ENCODE assay signal across 16 cellular contexts in genomic region chr9:115109486-115109885, GRCh38. TPM values are rescaled to one million over a fixed set of nuclear protein-coding genes. Genes with fewer than 3 reads are reported as not detected.
DNase-seq lines count a peak whose midpoint lies in the region; ATAC-seq and TF ChIP-seq lines count a peak whose summit lies in the region.
"Had no signal": no experiment of that assay in that cellular context is flagged by ENCODE, and none has a peak within 500 bp of the region (broad histone marks: within the 10 kb centered on the region; RNA-seq: fewer than 3 reads in every experiment).

No MANE protein-coding gene starts in this region.

- TF ChIP-seq CTCF in RWPE2 (IDR thresholded peaks at IDR 0.05; ENCODE audit: poor library complexity, severe bottlenecking) (no peak), fibroblast of lung (conservative IDR thresholded peaks at IDR 0.05 in 1 of 2, IDR thresholded peaks at IDR 0.05 in 1 of 2; ENCODE audit: low read depth in 1 of 2, low read length in 2 of 2) (no peak), osteocyte (IDR thresholded peaks at IDR 0.05) (no peak), testis (IDR thresholded peaks at IDR 0.05) (no peak), WTC11 (IDR thresholded peaks at IDR 0.05) (no peak)

- H4K20me1 ChIP-seq in fibroblast of lung (ENCODE audit: control insufficient read depth, extremely low read depth, insufficient read depth, low read length) = no peaks in the 10 kb centered on the region

- H3K4me1 ChIP-seq in RWPE2 (ENCODE audit: insufficient read depth, poor library complexity, severe bottlenecking) (peaks cover 38% of the 10 kb centered on the region), fibroblast of lung (ENCODE audit: control insufficient read depth, extremely low read depth, insufficient read depth, low read length) (peaks cover 16% of the 10 kb centered on the region), testis (no peaks in the 10 kb centered on the region)

- no peak overlapping the region for H2AFZ ChIP-seq in fibroblast of lung (ENCODE audit: low read length)

- WGBS in testis, 2 donors = 68 to 78% methylated on average over 1 of the region's 1 CpG

- H3K9me3 Mint-ChIP-seq in osteocyte (ENCODE audit: unreplicated experiment) (no peaks in the 10 kb centered on the region), WTC11 (peaks cover 11% of the 10 kb centered on the region)
- H3K9me3 Mint-ChIP-seq: naive thymus-derived CD8-positive, alpha-beta T cell had no signal

- intact Hi-C loops in testis (cut with DNase I; ENCODE audit: low total_unique reads) = no loop called here

- peak overlapping the region; percentile 94 for H3K27ac ChIP-seq in RWPE2 (ENCODE audit: poor library complexity, severe bottlenecking)
- no peak overlapping the region for H3K27ac ChIP-seq in fibroblast of lung (ENCODE audit: insufficient read depth, low read length)
- H3K27ac ChIP-seq in testis = no peak overlapping the region
- H3K27ac ChIP-seq: right lobe of liver had no signal

- POLR2A ChIA-PET in WTC11 (lab: Charles Lee) = interaction anchor here (0.5 kb wide), 1 partner anchor 16 kb away, joined by 4 read pairs; no protein-coding TSS in a partner anchor

- H3K36me3 Mint-ChIP-seq in osteocyte (ENCODE audit: unreplicated experiment) (no peaks in the 10 kb centered on the region), WTC11 (no peaks in the 10 kb centered on the region)
- H3K36me3 Mint-ChIP-seq: CD4-positive, CD25-positive, alpha-beta regulatory T cell; naive thymus-derived CD8-positive, alpha-beta T cell had no signal

- H3K27me3 Mint-ChIP-seq in osteocyte (ENCODE audit: unreplicated experiment) (no peaks in the 10 kb centered on the region), WTC11 (ENCODE audit: low read depth) (peaks cover 18% of the 10 kb centered on the region)

- H3K9me3 ChIP-seq in RWPE2 (ENCODE audit: severe bottlenecking) (no peaks in the 10 kb centered on the region), fibroblast of lung (ENCODE audit: control insufficient read depth, insufficient read depth, low read depth, low read length) (no peaks in the 10 kb centered on the region), testis (no peaks in the 10 kb centered on the region)
- H3K9me3 ChIP-seq: right lobe of liver had no signal

- no peak for TF ChIP-seq POLR2A in testis (IDR thresholded peaks at IDR 0.05)

- no peaks in the 10 kb centered on the region for H3K27me3 ChIP-seq in RWPE2 (ENCODE audit: insufficient read depth, poor library complexity, severe bottlenecking)
- H3K27me3 ChIP-seq in fibroblast of lung (ENCODE audit: control insufficient read depth, insufficient read depth, low read length) = no peaks in the 10 kb centered on the region
- no peaks in the 10 kb centered on the region for H3K27me3 ChIP-seq in testis
- H3K27me3 ChIP-seq: right lobe of liver had no signal

- no peak overlapping the region for H3K9ac ChIP-seq in fibroblast of lung (ENCODE audit: insufficient read depth, low read length)

- ATAC-seq in RWPE2 (ENCODE audit: low read depth) = no peak
- no peak for ATAC-seq in WTC11
- ATAC-seq: naive thymus-derived CD8-positive, alpha-beta T cell; right lobe of liver had no signal

- H3K4me3 ChIP-seq in RWPE2 (ENCODE audit: severe bottlenecking) = no peak overlapping the region
- H3K4me3 ChIP-seq in fibroblast of lung (replicated peaks in 1 of 4; ENCODE audit: control extremely low read depth in 1 of 4, insufficient read depth in 1 of 4, low read depth in 3 of 4, low read length in 4 of 4) = no peak overlapping the region
- H3K4me3 ChIP-seq in testis = no peak overlapping the region
- H3K4me3 ChIP-seq: right lobe of liver had no signal

- H3K4me3 Mint-ChIP-seq in osteocyte (ENCODE audit: unreplicated experiment) (no peak overlapping the region), WTC11 (no peak overlapping the region)
- H3K4me3 Mint-ChIP-seq: CD4-positive, CD25-positive, alpha-beta regulatory T cell; naive thymus-derived CD8-positive, alpha-beta T cell had no signal

- peaks cover 53% of the 10 kb centered on the region for H3K4me1 Mint-ChIP-seq in osteocyte (ENCODE audit: unreplicated experiment)
- H3K4me1 Mint-ChIP-seq in WTC11 = peaks cover 13% of the 10 kb centered on the region
- H3K4me1 Mint-ChIP-seq: CD4-positive, CD25-positive, alpha-beta regulatory T cell had no signal

- H3K36me3 ChIP-seq in RWPE2 (ENCODE audit: low read depth) (no peaks in the 10 kb centered on the region; the same call in 1 of the 2 replicates), fibroblast of lung (ENCODE audit: control insufficient read depth, insufficient read depth, low read length) (peaks cover 5% of the 10 kb centered on the region), testis (ENCODE audit: low read depth, missing control alignments) (no peaks in the 10 kb centered on the region)
- H3K36me3 ChIP-seq: right lobe of liver had no signal

- H3K79me2 ChIP-seq in fibroblast of lung (ENCODE audit: control insufficient read depth, insufficient read depth, low read length) = peaks cover 66% of the 10 kb centered on the region

- DNase-seq in ELR (ENCODE audit: low read depth) (peak; percentile 79), RWPE2 (ENCODE audit: low spot score) (no peak), fibroblast of lung (ENCODE audit: low read depth in 2 of 2) (peak; percentile 51 to 83), osteocyte (ENCODE audit: extremely low spot score, unreplicated experiment) (no peak), testis (no peak), GOT3 (lab: John Stamatoyannopoulos, UW) (no peak), WTC11 (ENCODE audit: low spot score) (no peak)
- no peak for DNase-seq in effector CD4-positive, alpha-beta T cell
- DNase-seq: activated naive CD4-positive, alpha-beta T cell treated with anti-CD3 and anti-CD28 coated beads, Interleukin-2, amount 50 U/mL, for 16 hours; CD4-positive, CD25-positive, alpha-beta regulatory T cell; cerebellar nuclear complex; naive thymus-derived CD8-positive, alpha-beta T cell; NCI-H146; NCI-H69; right lobe of liver; Right ventricle myocardium superior had no signal

- no peak overlapping the region for H3K4me2 ChIP-seq in fibroblast of lung (ENCODE audit: extremely low read depth, insufficient read depth, low read length)

- CTCF ChIA-PET in WTC11 (lab: Charles Lee) = no interaction called here

- H3K27ac Mint-ChIP-seq in osteocyte (ENCODE audit: unreplicated experiment) = peak overlapping the region; percentile 12
- no peak overlapping the region for H3K27ac Mint-ChIP-seq in WTC11
- H3K27ac Mint-ChIP-seq: CD4-positive, CD25-positive, alpha-beta regulatory T cell; naive thymus-derived CD8-positive, alpha-beta T cell had no signal

TF ChIP-seq in WTC11, 78 proteins besides CTCF, POLR2A, EP300 and RAD21:
- TF ChIP-seq ZNF512 (CRISPR knock-in tag; IDR thresholded peaks at IDR 0.05; ENCODE audit: borderline replicate concordance) = no peak
- TF ChIP-seq JAZF1 (CRISPR knock-in tag; IDR thresholded peaks at IDR 0.05) = no peak
- TF ChIP-seq ZNF416 (CRISPR knock-in tag; IDR thresholded peaks at IDR 0.05) = no peak
- no peak for TF ChIP-seq ZNF138 (CRISPR knock-in tag; conservative IDR thresholded peaks at IDR 0.05)
- no peak for TF ChIP-seq ELF4 (CRISPR knock-in tag; IDR thresholded peaks at IDR 0.05; ENCODE audit: low read depth)
- no peak for TF ChIP-seq USF1 (CRISPR knock-in tag; IDR thresholded peaks at IDR 0.05)
- no peak for TF ChIP-seq ATF1 (CRISPR knock-in tag; IDR thresholded peaks at IDR 0.05)
- TF ChIP-seq NFE2L1 (CRISPR knock-in tag; IDR thresholded peaks at IDR 0.05) = no peak

RNA-seq across cellular contexts. Expression of gene TNC, which starts 8.5 kb away (rescaled TPM):
- total RNA-seq in fibroblast of lung (457 and 560 TPM in 2 replicates), osteocyte (75.1 and 81.8 TPM in 2 replicates), testis (1 to 10 TPM; 3.3 to 3.5 TPM), WTC11 (2021) (3.3 to 4.5 TPM (median 3.6 TPM) in 3 replicates)
- polyA plus RNA-seq in fibroblast of lung (227 and 340 TPM in 2 replicates), testis (ENCODE audit: insufficient read depth, low read depth, low replicate concordance) (44.0 TPM)
- 211 and 288 TPM in 2 replicates for polyA plus RNA-seq in fibroblast of lung (2012)
- 619 and 991 TPM in 2 replicates for polyA minus RNA-seq in fibroblast of lung (ENCODE audit: low replicate concordance)
- total RNA-seq: CD4-positive, CD25-positive, alpha-beta regulatory T cell; naive thymus-derived CD8-positive, alpha-beta T cell had no signal
- polyA plus RNA-seq: CD4-positive, CD25-positive, alpha-beta regulatory T cell; naive thymus-derived CD8-positive, alpha-beta T cell had no signal

Comparison
In these comparisons a context has a peak if more than half of its experiments do, and no peak if none do; other contexts are left out.
1. DNase-seq: peak in ELR (single experiment) and fibroblast of lung (2 of 2); none in RWPE2 (single experiment), osteocyte (single experiment), testis (single experiment), GOT3 (single experiment), effector CD4-positive, alpha-beta T cell (single experiment) and WTC11 (single experiment).
2. RNA of gene TNC, which starts 8.5 kb away (total RNA-seq): 457 to 560 TPM in fibroblast of lung and 75.1 to 81.8 TPM in osteocyte; 3.3 to 4.5 TPM in WTC11 and 3.3 to 3.5 TPM in testis; every median in the first group is over 10 times any median in the second.